Comparison of ENCODE assay signal across 8 cellular contexts in the genomic region with DNA sequence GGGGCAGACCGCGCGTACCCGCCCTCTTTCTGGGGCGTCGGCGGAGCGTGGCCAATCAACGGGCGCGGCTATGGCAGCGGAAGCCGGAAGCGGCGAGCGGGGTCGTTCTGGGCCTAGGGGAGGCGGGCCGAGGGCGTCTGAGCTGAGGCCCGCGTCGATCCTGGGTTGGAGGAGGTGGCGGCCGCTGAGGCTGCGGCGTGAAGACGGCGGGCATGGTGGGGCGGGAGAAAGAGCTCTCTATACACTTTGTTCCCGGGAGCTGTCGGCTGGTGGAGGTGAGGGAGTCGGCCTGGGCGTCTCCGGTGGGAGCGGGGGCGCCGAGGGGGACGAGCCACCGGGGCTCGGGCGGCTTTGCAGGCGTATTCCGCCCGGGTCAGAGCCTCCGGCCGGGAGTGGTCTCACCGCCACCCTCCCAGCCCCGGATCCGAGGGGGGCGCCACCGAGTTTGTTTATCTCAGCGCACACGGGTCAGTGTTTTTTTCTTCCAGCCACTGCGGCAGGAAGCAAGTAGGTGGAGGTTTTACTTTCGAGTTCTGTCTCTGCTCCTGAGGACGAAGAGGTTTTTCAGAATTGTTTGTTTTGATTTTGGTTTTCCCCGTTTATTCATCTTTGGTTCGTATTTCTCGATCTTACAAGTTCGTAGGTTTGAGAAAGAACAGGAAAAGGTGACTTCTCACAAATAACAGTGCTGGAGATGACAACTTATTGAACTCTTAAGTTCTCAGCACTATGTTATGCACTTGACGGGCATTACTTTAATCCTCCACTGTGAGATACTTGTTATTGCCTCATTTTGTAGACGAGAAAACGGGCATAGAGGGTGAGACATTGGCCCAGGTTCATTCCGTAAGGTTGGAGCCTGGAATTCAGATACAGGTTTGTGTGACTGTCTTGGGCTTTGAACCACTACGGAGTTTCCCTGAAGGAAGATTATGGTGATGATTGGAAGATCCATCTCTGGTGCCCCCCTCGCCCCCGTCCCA. TPM values are rescaled to one million over a fixed set of nuclear protein-coding genes. Genes with fewer than 3 reads are reported as not detected.
DNase-seq lines count a peak whose midpoint lies in the region; ATAC-seq and TF ChIP-seq lines count a peak whose summit lies in the region.

A gene (plus strand): TSS at position 145 of the 983 bp plus-strand sequence. CDS start 68 bp downstream, at position 213.

- H3K4me1 ChIP-seq in testis: peaks cover 29% of the 10 kb centered on the region

- H3K4me1 Mint-ChIP-seq in activated naive CD4-positive, alpha-beta T cell treated with anti-CD3 and anti-CD28 coated beads, Interleukin-2, amount 50 U/mL, for 24 hours: peaks cover 52% of the 10 kb centered on the region

- intact Hi-C loops in testis (cut with DNase I; ENCODE audit: low total_unique reads): loop anchor here (10.0 kb wide), 1 partner anchor 51 kb away; no protein-coding TSS in a partner anchor

- TF ChIP-seq CTCF in omental fat pad (IDR thresholded peaks at IDR 0.05) (no peak), testis (IDR thresholded peaks at IDR 0.05) (peak in 1 of 3 experiments; percentile 11)

- H3K27ac ChIP-seq in testis: peak within 1 kb of the TSS; percentile 94 to 98

- H3K9me3 ChIP-seq in testis: no peaks in the 10 kb centered on the region

- H3K36me3 ChIP-seq in testis (ENCODE audit: low read depth, missing control alignments): no peaks in the 10 kb centered on the region

- peak within 1 kb of the TSS; percentile 89 for H3K4me3 Mint-ChIP-seq in activated naive CD4-positive, alpha-beta T cell treated with anti-CD3 and anti-CD28 coated beads, Interleukin-2, amount 50 U/mL, for 24 hours

- TF ChIP-seq POLR2A in GM10847 (IDR thresholded peaks at IDR 0.05; ENCODE audit: extremely low read depth, insufficient read length) (peak; percentile 90), testis (IDR thresholded peaks at IDR 0.05) (peak; percentile 27)

- DNase-seq in NCI-H1092 (lab: John Stamatoyannopoulos, UW) (peak; percentile 63), globus pallidus (ENCODE audit: low spot score) (peak; percentile 96), omental fat pad (ENCODE audit: low spot score) (peak; percentile 84), testis (peak; percentile 97)

- WGBS in testis, 2 donors: 0 to 1% methylated on average over 51 to 54 of the region's 68 CpGs

- peak within 1 kb of the TSS; percentile 84 to 85 for H3K4me3 ChIP-seq in testis

- ATAC-seq in HG02610 (IDR thresholded peaks at IDR 0.05; ENCODE audit: unreplicated experiment) (peak; percentile 89), SK-N-SH treated with all-trans-retinoic acid at 6 μM for 48 hours (peak; percentile 92), omental fat pad (ENCODE audit: low FRiP score) (peak; percentile 98)

- H3K27ac Mint-ChIP-seq in activated naive CD4-positive, alpha-beta T cell treated with anti-CD3 and anti-CD28 coated beads, Interleukin-2, amount 50 U/mL, for 24 hours: peak within 1 kb of the TSS; percentile 100

- no peaks in the 10 kb centered on the region for H3K27me3 ChIP-seq in testis

- H3K27me3 Mint-ChIP-seq in activated naive CD4-positive, alpha-beta T cell treated with anti-CD3 and anti-CD28 coated beads, Interleukin-2, amount 50 U/mL, for 24 hours: no peaks in the 10 kb centered on the region

- H3K36me3 Mint-ChIP-seq in activated naive CD4-positive, alpha-beta T cell treated with anti-CD3 and anti-CD28 coated beads, Interleukin-2, amount 50 U/mL, for 24 hours: peaks cover 2% of the 10 kb centered on the region

- no peaks in the 10 kb centered on the region for H3K9me3 Mint-ChIP-seq in activated naive CD4-positive, alpha-beta T cell treated with anti-CD3 and anti-CD28 coated beads, Interleukin-2, amount 50 U/mL, for 24 hours

TF ChIP-seq in SK-N-SH treated with all-trans-retinoic acid at 6 μM for 48 hours, 23 proteins besides CTCF, POLR2A, EP300 and RAD21:
- TF ChIP-seq GLIS3 (CRISPR knock-in tag; IDR thresholded peaks at IDR 0.05): 0 out of 2 replicates have a peak, but pooled peaks have one; percentile 38
- TF ChIP-seq ZFP3 (CRISPR knock-in tag; IDR thresholded peaks at IDR 0.05): peak; percentile 34; the same call in 1 of the 2 replicates
- no peak for TF ChIP-seq CSDC2 (CRISPR knock-in tag; IDR thresholded peaks at IDR 0.05)

RNA-seq across cellular contexts. Expression of the gene that starts here (rescaled TPM):
- total RNA-seq in omental fat pad (10 to 100 TPM; 25.7 to 55.0 (median 41.3) TPM), testis (10 to 100 TPM; 43.8 to 54.8 TPM)
- polyA plus RNA-seq in testis (ENCODE audit: insufficient read depth, low read depth, low replicate concordance): 54.8 TPM

Comparison
In these comparisons a context has a peak if more than half of its experiments do, and no peak if none do; other contexts are left out.
1. Peak in every context shown above with its lines: DNase-seq, ATAC-seq, H3K4me3 ChIP-seq and H3K27ac ChIP-seq.